ENCODE assay signal across 27 cellular contexts in the genomic region with DNA sequence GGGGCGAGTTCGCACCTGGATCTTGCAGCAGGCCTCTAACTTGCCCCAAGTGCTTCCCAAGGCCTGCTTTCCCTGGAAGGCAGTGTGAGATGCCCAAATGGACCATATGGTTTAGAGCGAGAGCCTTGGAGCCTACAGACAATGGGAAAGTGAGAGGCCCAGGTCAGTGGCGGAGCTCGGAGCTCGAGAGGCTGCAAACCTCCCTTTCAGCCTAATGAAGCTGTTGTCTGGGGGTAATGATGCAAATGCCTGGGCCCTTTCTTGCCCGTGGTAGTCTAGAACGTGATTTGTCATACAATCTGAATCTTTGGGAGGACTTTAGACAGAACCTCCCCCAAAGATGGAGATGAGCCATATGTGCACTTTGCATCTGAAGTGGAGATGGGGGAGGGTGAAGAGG. TPM values are rescaled to one million over a fixed set of nuclear protein-coding genes. Genes with fewer than 3 reads are reported as not detected.
"Had no signal": no experiment of that assay in that cellular context is flagged by ENCODE, and none has a peak within 500 bp of the region (broad histone marks: within the 10 kb centered on the region; RNA-seq: fewer than 3 reads in every experiment).

No MANE protein-coding gene starts in this region.

- H3K27ac ChIP-seq: adrenal gland, ascending aorta, brain microvascular endothelial cell, foreskin keratinocyte, hepatocyte, ovary, prostate gland, right atrium auricular region, thyroid gland, upper lobe of right lung had no signal

- H3K4me1 ChIP-seq: foreskin keratinocyte, prostate gland had no signal

- H3K27me3 ChIP-seq: ovary had no signal

- H3K4me2 ChIP-seq: hepatocyte had no signal

- H3K9me3 ChIP-seq: adrenal gland, ascending aorta, ovary, prostate gland, right atrium auricular region, thyroid gland, upper lobe of right lung had no signal

- H3K4me3 ChIP-seq: adrenal gland, ascending aorta, hepatocyte, ovary, prostate gland, right atrium auricular region, thyroid gland, upper lobe of right lung had no signal

- H2AFZ ChIP-seq: hepatocyte had no signal

- DNase-seq: activated CD4-positive, alpha-beta T cell treated with anti-CD3 and anti-CD28 coated beads, Interleukin-2, amount 50 U/mL, for 48 hours; activated CD8-positive, alpha-beta memory T cell treated with anti-CD3 and anti-CD28 coated beads, Interleukin-2, amount 50 U/mL, for 48 hours; activated naive CD4-positive, alpha-beta T cell; activated T-cell treated with anti-CD3 and anti-CD28 coated beads, Interleukin-2, amount 50 U/mL, for 4 hours; adrenal gland; brain microvascular endothelial cell; caudate nucleus; effector memory CD4-positive, alpha-beta T cell; foreskin keratinocyte; left cardiac atrium; ovary; stimulated activated CD4-positive, alpha-beta T cell treated with anti-CD3 and anti-CD28 coated beads, Interleukin-12 subunit alpha, Interleukin-12 subunit beta, amount 100 ng/mL, for 4 hours; stimulated activated CD4-positive, alpha-beta T cell treated with anti-CD3 and anti-CD28 coated beads, Interleukin-4, amount 100 ng/mL, for 4 hours; substantia nigra; thyroid gland; upper lobe of right lung had no signal

- ATAC-seq: activated T-cell treated with anti-CD3 and anti-CD28 coated beads, Interleukin-2, amount 50 U/mL, for 4 hours; foreskin keratinocyte; left cardiac atrium; upper lobe of right lung had no signal

- H3K79me2 ChIP-seq: hepatocyte had no signal

- H3K36me3 ChIP-seq: adrenal gland, ascending aorta, brain microvascular endothelial cell, ovary, prostate gland, right atrium auricular region, thyroid gland, upper lobe of right lung had no signal

RNA-seq across cellular contexts. Expression of gene NEUROG1, which starts 10.2 kb away (rescaled TPM):
- total RNA-seq: activated CD8-positive, alpha-beta memory T cell treated with anti-CD3 and anti-CD28 coated beads for 36 hours; activated T-cell treated with anti-CD3 and anti-CD28 coated beads, Interleukin-2, amount 50 U/mL, for 4 hours; activated T-helper 2 cell treated with anti-CD3 and anti-CD28 coated beads, Interferon-gamma antibody, Interleukin-2, Interleukin-4, amounts not matched to agents 10 μg/mL and 5 μg/mL and 100 μg/mL, durations not matched to agents 14 hours and 24 hours and 36 hours; adrenal gland; ascending aorta; dermis microvascular lymphatic vessel endothelial cell; foreskin keratinocyte; glomerular endothelial cell; hepatocyte; left cardiac atrium; liver; mononuclear cell; myocyte; ovary; prostate gland; right atrium auricular region; thyroid gland; upper lobe of right lung had no signal

RNA-seq across cellular contexts. Expression of gene CXCL14, which starts 32.8 kb away (rescaled TPM):
- total RNA-seq: activated CD8-positive, alpha-beta memory T cell treated with anti-CD3 and anti-CD28 coated beads for 36 hours; activated T-cell treated with anti-CD3 and anti-CD28 coated beads, Interleukin-2, amount 50 U/mL, for 4 hours; activated T-helper 2 cell treated with anti-CD3 and anti-CD28 coated beads, Interferon-gamma antibody, Interleukin-2, Interleukin-4, amounts not matched to agents 10 μg/mL and 5 μg/mL and 100 μg/mL, durations not matched to agents 14 hours and 24 hours and 36 hours; dermis microvascular lymphatic vessel endothelial cell; glomerular endothelial cell; mononuclear cell; myocyte had no signal
